ENCODE assay signal across 21 cellular contexts in the genomic region with DNA sequence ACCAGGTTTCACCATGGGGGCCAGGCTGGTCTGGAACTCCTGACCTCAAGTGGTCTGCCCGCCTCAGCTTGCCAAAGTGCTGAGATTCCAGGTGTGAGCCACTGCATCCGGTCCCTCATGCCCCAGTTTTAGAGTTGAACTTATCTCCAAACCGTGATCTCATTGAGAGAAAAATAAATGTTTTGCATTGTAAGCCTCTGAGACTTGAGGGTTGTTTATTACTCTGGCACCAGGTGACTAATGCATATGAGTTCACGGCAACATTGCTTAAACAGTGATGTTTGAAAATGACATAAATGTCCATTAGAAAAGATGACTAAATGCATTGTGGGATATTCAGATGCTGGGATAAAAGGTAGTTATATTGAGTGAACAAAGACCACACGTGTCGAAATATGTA. TPM values are rescaled to one million over a fixed set of nuclear protein-coding genes. Genes with fewer than 3 reads are reported as not detected.
"Had no signal": no experiment of that assay in that cellular context is flagged by ENCODE, and none has a peak within 500 bp of the region (broad histone marks: within the 10 kb centered on the region; RNA-seq: fewer than 3 reads in every experiment).

No MANE protein-coding gene starts in this region.

- H3K4me3 ChIP-seq: adrenal gland, cardiac muscle cell, dorsolateral prefrontal cortex, left lung, ovary, right lobe of liver, smooth muscle cell, stomach had no signal

- H3K27me3 Mint-ChIP-seq: type B pancreatic cell had no signal

- H3K4me1 ChIP-seq: adrenal gland, left lung, right lobe of liver, stomach had no signal

- H3K27ac Mint-ChIP-seq: activated naive CD4-positive, alpha-beta T cell treated with anti-CD3 and anti-CD28 coated beads, Interleukin-2, amount 50 U/mL, for 72 hours; natural killer cell; stimulated activated effector memory CD8-positive, alpha-beta T cell treated with anti-CD3 and anti-CD28 coated beads, Interleukin-12 subunit alpha, Interleukin-12 subunit beta, amount 100 ng/mL, for 72 hours; T-helper 1 cell treated with Interleukin-12 subunit alpha and Interleukin-12 subunit beta and Interleukin-4 antibody, amounts not matched to agents 30 μg/mL and 1 μg/mL, for 36 hours; type B pancreatic cell had no signal

- ATAC-seq: activated naive CD4-positive, alpha-beta T cell treated with anti-CD3 and anti-CD28 coated beads, Interleukin-2, amount 50 U/mL, for 72 hours; left lung; natural killer cell; right lobe of liver; stimulated activated effector memory CD8-positive, alpha-beta T cell treated with anti-CD3 and anti-CD28 coated beads, Interleukin-12 subunit alpha, Interleukin-12 subunit beta, amount 100 ng/mL, for 72 hours had no signal

- H3K9me3 Mint-ChIP-seq: T-helper 1 cell treated with Interleukin-12 subunit alpha and Interleukin-12 subunit beta and Interleukin-4 antibody, amounts not matched to agents 30 μg/mL and 1 μg/mL, for 36 hours had no signal

- H3K27ac ChIP-seq: adrenal gland, cardiac muscle cell, dorsolateral prefrontal cortex, epithelial cell of prostate, left lung, ovary, right lobe of liver, stomach had no signal

- H3K9me3 ChIP-seq: adrenal gland, left lung, ovary, right lobe of liver, stomach had no signal

- H3K4me1 Mint-ChIP-seq: natural killer cell; stimulated activated effector memory CD8-positive, alpha-beta T cell treated with anti-CD3 and anti-CD28 coated beads, Interleukin-12 subunit alpha, Interleukin-12 subunit beta, amount 100 ng/mL, for 72 hours had no signal

- H3K36me3 ChIP-seq: adrenal gland, cardiac muscle cell, left lung, ovary, right lobe of liver, stomach had no signal

- H3K36me3 Mint-ChIP-seq: activated naive CD4-positive, alpha-beta T cell treated with anti-CD3 and anti-CD28 coated beads, Interleukin-2, amount 50 U/mL, for 72 hours; natural killer cell; stimulated activated effector memory CD8-positive, alpha-beta T cell treated with anti-CD3 and anti-CD28 coated beads, Interleukin-12 subunit alpha, Interleukin-12 subunit beta, amount 100 ng/mL, for 72 hours; type B pancreatic cell had no signal

- FAIRE-seq: frontal cortex, keratinocyte had no signal

- DNase-seq: activated CD4-positive, alpha-beta T cell treated with anti-CD3 and anti-CD28 coated beads, Interleukin-2, amount 50 U/mL, for 4 hours; activated gamma-delta T cell treated with Interleukin-2 at 50 U/mL for 16 hours; adrenal gland; dorsolateral prefrontal cortex; hypothalamus; left lung; mesendoderm; natural killer cell; ovary; right lobe of liver; stimulated activated CD4-positive, alpha-beta T cell treated with anti-CD3 and anti-CD28 coated beads, Interleukin-4, amount 100 ng/mL, for 24 hours; stomach had no signal

- H3K27me3 ChIP-seq: adrenal gland, cardiac muscle cell, left lung, ovary, right lobe of liver, stomach had no signal

- H3K4me3 Mint-ChIP-seq: natural killer cell; stimulated activated effector memory CD8-positive, alpha-beta T cell treated with anti-CD3 and anti-CD28 coated beads, Interleukin-12 subunit alpha, Interleukin-12 subunit beta, amount 100 ng/mL, for 72 hours; T-helper 1 cell treated with Interleukin-12 subunit alpha and Interleukin-12 subunit beta and Interleukin-4 antibody, amounts not matched to agents 30 μg/mL and 1 μg/mL, for 36 hours; type B pancreatic cell had no signal

RNA-seq across cellular contexts. Expression of gene FAT1, which starts 22.9 kb away (rescaled TPM):
- total RNA-seq: natural killer cell had no signal
